In genomic region chr5:170757182-170757601, GRCh38 we compare ENCODE assay signal across 10 cellular contexts. TPM values are rescaled to one million over a fixed set of nuclear protein-coding genes. Genes with fewer than 3 reads are reported as not detected.
DNase-seq lines count a peak whose midpoint lies in the region; ATAC-seq and TF ChIP-seq lines count a peak whose summit lies in the region.
"Had no signal": no experiment of that assay in that cellular context is flagged by ENCODE, and none has a peak within 500 bp of the region (broad histone marks: within the 10 kb centered on the region; RNA-seq: fewer than 3 reads in every experiment).

No MANE protein-coding gene starts in this region.

- no CpG with 5 or more reads among the region's 4 CpGs for WGBS in H9 (ENCODE audit: extremely low coverage, insufficient read length, low lambda C conversion rate)

- H2AK5ac ChIP-seq in H9 (ENCODE audit: insufficient read length, low read length) = no peak overlapping the region

- no peaks in the 10 kb centered on the region for H3K23me2 ChIP-seq in H9 (ENCODE audit: insufficient read length, low read depth, low read length, poor library complexity, severe bottlenecking)

- peaks cover 0 to 7% (median 3%) of the 10 kb centered on the region in 3 experiments; a peak in 5 of 7 replicates for H3K36me3 Mint-ChIP-seq in H9 (ENCODE audit: insufficient read depth in 1 of 3, low read depth in 3 of 3)
- no peaks in the 10 kb centered on the region for H3K36me3 Mint-ChIP-seq in CD8-positive, alpha-beta memory T cell

- CTCF ChIA-PET in CD8-positive, alpha-beta memory T cell (lab: Charles Lee) = no interaction called here

- no peaks in the 10 kb centered on the region for H3K79me1 ChIP-seq in H9 (ENCODE audit: insufficient read depth, low read depth, low read length, poor library complexity, severe bottlenecking)

- no peaks in the 10 kb centered on the region for H3K27me3 Mint-ChIP-seq in H9 (ENCODE audit: low read depth)
- peaks cover 5 to 10% of the 10 kb centered on the region in 2 donors for H3K27me3 Mint-ChIP-seq in CD8-positive, alpha-beta memory T cell

- H3K4ac ChIP-seq in H9 (ENCODE audit: low read depth, low read length) = no peak overlapping the region

- no peak overlapping the region for H3K4me3 Mint-ChIP-seq in H9
- no peak overlapping the region for H3K4me3 Mint-ChIP-seq in CD8-positive, alpha-beta memory T cell

- DNase-seq in GM19238 (ENCODE audit: insufficient read length, low spot score) (peak; percentile 32), epithelial cell of esophagus (ENCODE audit: low read depth) (peak; percentile 24), retinal pigment epithelial cell (ENCODE audit: low read depth) (peak; percentile 71), NCI-H345 (lab: John Stamatoyannopoulos, UW) (no peak), pons (ENCODE audit: low spot score) (no peak), H9 (no peak)
- no peak for DNase-seq in CD8-positive, alpha-beta memory T cell
- DNase-seq: effector memory CD4-positive, alpha-beta T cell had no signal

- H3K4me1 Mint-ChIP-seq in H9 = peaks cover 23 to 30% of the 10 kb centered on the region in 2 experiments
- no peaks in the 10 kb centered on the region for H3K4me1 Mint-ChIP-seq in CD8-positive, alpha-beta memory T cell

- H2AFZ ChIP-seq in H9 (ENCODE audit: low read length) = no peak overlapping the region

- H2BK15ac ChIP-seq in H9 (ENCODE audit: low read depth, low read length) = no peak overlapping the region

- POLR2A ChIA-PET in CD8-positive, alpha-beta memory T cell (lab: Charles Lee) = no interaction called here

- H3K14ac ChIP-seq in H9 (ENCODE audit: insufficient read depth, low read length) = no peak overlapping the region

- no peak overlapping the region for H3K23ac ChIP-seq in H9 (ENCODE audit: insufficient read length, low read depth, low read length)

- no peak overlapping the region for H4K5ac ChIP-seq in H9 (ENCODE audit: insufficient read length, low read depth, low read length)

- no peaks in the 10 kb centered on the region for H3K9me3 ChIP-seq in H9 (ENCODE audit: control insufficient read depth, low read depth, low read length)
- H3K9me3 ChIP-seq in CD8-positive, alpha-beta memory T cell (ENCODE audit: low read length) = no peaks in the 10 kb centered on the region

- no peak overlapping the region for H3T11ph ChIP-seq in H9 (ENCODE audit: low read length)

- H3K4me2 ChIP-seq in H9 (ENCODE audit: insufficient read depth, insufficient read length, low read length) = no peak overlapping the region

- H2BK120ac ChIP-seq in H9 (ENCODE audit: low read depth, low read length, poor library complexity, severe bottlenecking) = no peak overlapping the region

- H2BK5ac ChIP-seq in H9 (ENCODE audit: insufficient read length, low read length) = no peak overlapping the region

- no peak overlapping the region for H4K91ac ChIP-seq in H9 (ENCODE audit: insufficient read length, low read depth, low read length)

- H3K9me3 Mint-ChIP-seq in H9 = peaks cover 2 to 4% of the 10 kb centered on the region in 2 experiments; a peak in 4 of 5 replicates
- peaks cover 0 to 2% (median 0%) of the 10 kb centered on the region in 5 donors for H3K9me3 Mint-ChIP-seq in CD8-positive, alpha-beta memory T cell

- H4K8ac ChIP-seq in H9 (replicated peaks; ENCODE audit: insufficient read length, low read depth, low read length) = no peak overlapping the region

- no peak overlapping the region for H3K4me3 ChIP-seq in epithelial cell of esophagus (ENCODE audit: low read length)
- H3K4me3 ChIP-seq in retinal pigment epithelial cell (ENCODE audit: low read length) = no peak overlapping the region
- no peak overlapping the region for H3K4me3 ChIP-seq in CD8-positive, alpha-beta memory T cell (ENCODE audit: low read length)
- H3K4me3 ChIP-seq: SK-N-MC had no signal

- no peak overlapping the region for H2BK12ac ChIP-seq in H9 (ENCODE audit: insufficient read length, low read depth, low read length)

- no peak overlapping the region for H3K27ac Mint-ChIP-seq in H9
- no peak overlapping the region for H3K27ac Mint-ChIP-seq in CD8-positive, alpha-beta memory T cell

- no peaks in the 10 kb centered on the region for H3K27me3 ChIP-seq in H9 (ENCODE audit: insufficient read depth, low read length)
- H3K27me3 ChIP-seq in CD8-positive, alpha-beta memory T cell (ENCODE audit: insufficient read depth, low read length, poor library complexity, severe bottlenecking) = no peaks in the 10 kb centered on the region

- peak; percentile 82 for ATAC-seq in HG03175 (IDR thresholded peaks at IDR 0.05; ENCODE audit: unreplicated experiment)

- no peak overlapping the region for H3K18ac ChIP-seq in H9 (ENCODE audit: insufficient read length, low read depth, low read length)

- no peak overlapping the region for H3K56ac ChIP-seq in H9 (ENCODE audit: insufficient read length, low read depth, low read length)

- no peaks in the 10 kb centered on the region for H3K36me3 ChIP-seq in CD8-positive, alpha-beta memory T cell (ENCODE audit: insufficient read depth, low read length)

- no peak for TF ChIP-seq CTCF in epithelial cell of esophagus (IDR thresholded peaks at IDR 0.05; ENCODE audit: insufficient read depth, low read depth, low read length, missing control alignments)
- TF ChIP-seq CTCF in retinal pigment epithelial cell (conservative IDR thresholded peaks at IDR 0.05; ENCODE audit: low read depth, low read length) = no peak
- no peak for TF ChIP-seq CTCF in H9 (conservative IDR thresholded peaks at IDR 0.05)

- H3K27ac ChIP-seq in H9 (ENCODE audit: insufficient read length, low read depth, low read length) = no peak overlapping the region
- H3K27ac ChIP-seq in CD8-positive, alpha-beta memory T cell (ENCODE audit: low read depth, low read length) = no peak overlapping the region
- H3K27ac ChIP-seq: SK-N-MC had no signal

- H4K20me1 ChIP-seq in H9 (ENCODE audit: control insufficient read depth, insufficient read depth, insufficient read length) = no peaks in the 10 kb centered on the region

- no peaks in the 10 kb centered on the region for H3K79me2 ChIP-seq in H9 (ENCODE audit: insufficient read depth, low read length)

- H3K9ac ChIP-seq in H9 (ENCODE audit: extremely low read depth, insufficient read length, low read length) = no peak overlapping the region

- no peak overlapping the region for H2BK20ac ChIP-seq in H9 (ENCODE audit: low read depth, low read length, poor library complexity, severe bottlenecking)

- H3K4me1 ChIP-seq in H9 (ENCODE audit: insufficient read depth, low read length) = peaks cover 9% of the 10 kb centered on the region
- no peaks in the 10 kb centered on the region for H3K4me1 ChIP-seq in CD8-positive, alpha-beta memory T cell (ENCODE audit: insufficient read depth, low read length)

RNA-seq across cellular contexts. Expression of gene GABRP, which starts 26.3 kb away (rescaled TPM):
- total RNA-seq in H9 (2021) = 1.5 TPM in 2 replicates
- total RNA-seq in CD8-positive, alpha-beta memory T cell = not detected
- polyA plus RNA-seq in CD8-positive, alpha-beta memory T cell = not detected

Comparison
In these comparisons a context has a peak if more than half of its experiments do, and no peak if none do; other contexts are left out.
1. DNase-seq: peak in GM19238 (single experiment), epithelial cell of esophagus (single experiment) and retinal pigment epithelial cell (single experiment); none in NCI-H345 (single experiment), pons (single experiment), H9 (single experiment) and CD8-positive, alpha-beta memory T cell (0 of 5).